In the genomic region with DNA sequence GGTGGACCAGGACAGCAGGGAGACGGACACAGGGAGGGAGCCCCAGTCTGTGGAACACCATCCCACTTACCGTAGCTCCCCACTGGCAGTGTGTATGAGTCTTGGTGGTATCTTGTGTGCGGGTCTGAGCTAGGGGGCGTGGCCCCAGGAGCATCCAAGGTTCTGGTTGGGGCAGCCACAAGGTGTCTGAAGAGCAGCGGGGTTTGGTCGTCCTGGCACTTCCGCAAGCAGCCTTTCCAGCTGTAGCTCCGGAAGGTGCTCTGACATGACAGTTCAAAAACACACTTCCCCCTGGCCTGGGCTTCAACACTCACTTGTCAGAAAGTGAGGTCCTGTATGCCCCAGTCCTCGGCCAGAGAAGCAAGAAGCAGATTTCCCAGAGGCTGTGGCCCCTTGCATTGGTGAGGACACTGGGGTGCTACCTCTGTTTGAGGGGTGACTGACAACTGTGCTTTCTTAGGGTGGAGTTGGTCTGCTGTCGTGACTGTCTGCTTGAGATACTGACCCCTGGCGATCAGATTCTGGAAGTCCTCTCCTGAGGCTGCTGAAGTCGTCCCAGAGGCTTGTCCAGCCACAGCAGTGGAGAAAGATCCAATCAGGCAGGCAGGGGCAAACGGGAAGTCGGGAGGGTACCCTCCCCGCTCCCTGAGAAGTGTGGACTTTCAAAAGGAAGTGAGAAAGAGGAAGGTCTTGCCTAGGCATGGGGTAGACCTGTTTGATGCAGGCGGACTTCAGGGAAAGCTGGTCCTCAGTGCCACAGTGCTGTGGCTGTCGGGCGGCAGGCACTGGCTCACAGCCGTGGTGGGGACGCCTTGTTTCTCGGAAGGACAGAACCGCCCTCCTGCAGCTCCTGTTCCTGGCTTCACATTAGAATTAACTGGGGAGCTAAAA, we compare ENCODE assay signal across 9 cellular contexts. TPM values are rescaled to one million over a fixed set of nuclear protein-coding genes. Genes with fewer than 3 reads are reported as not detected.
A peak's percentile ranks its signal among the peaks of the same experiment; 100 is the strongest.
DNase-seq lines count a peak whose midpoint lies in the region; ATAC-seq and TF ChIP-seq lines count a peak whose summit lies in the region.
"Had no signal": no experiment of that assay in that cellular context is flagged by ENCODE, and none has a peak within 500 bp of the region (broad histone marks: within the 10 kb centered on the region; RNA-seq: fewer than 3 reads in every experiment).

No MANE protein-coding gene starts in this region.

- H3K4me1 ChIP-seq in cardiac muscle cell (ENCODE audit: low read depth), result peaks cover 9% of the 10 kb centered on the region
- H3K4me1 ChIP-seq in parathyroid adenoma, result peaks cover 5% of the 10 kb centered on the region

- H3K4me2 ChIP-seq in parathyroid adenoma (ENCODE audit: low read length), result no peak overlapping the region

- peaks cover 37% of the 10 kb centered on the region for H3K79me2 ChIP-seq in parathyroid adenoma

- H3K9me3 Mint-ChIP-seq in activated naive CD4-positive, alpha-beta T cell treated with anti-CD3 and anti-CD28 coated beads, Interleukin-2, amount 50 U/mL, for 72 hours, result no peaks in the 10 kb centered on the region

- no peak overlapping the region for H2AFZ ChIP-seq in parathyroid adenoma

- H3K9me3 ChIP-seq in cardiac muscle cell (ENCODE audit: low read depth) (no peaks in the 10 kb centered on the region), parathyroid adenoma (ENCODE audit: control insufficient read depth, low read length) (no peaks in the 10 kb centered on the region)
- H3K9me3 ChIP-seq: HAP-1 had no signal

- peak; percentile 54 for DNase-seq in stimulated activated CD4-positive, alpha-beta T cell treated with anti-CD3 and anti-CD28 coated beads, Interleukin-15, amount 100 ng/mL, for 24 hours
- no peak for DNase-seq in stimulated activated CD4-positive, alpha-beta T cell treated with anti-CD3 and anti-CD28 coated beads, Interleukin-12 subunit alpha, Interleukin-12 subunit beta, amount 100 ng/mL, for 4 hours
- DNase-seq in NCI-H2227 (lab: John Stamatoyannopoulos, UW; ENCODE audit: unreplicated experiment) (peak; percentile 34), cardiac muscle cell (ENCODE audit: low read depth in 1 of 2, low spot score in 1 of 2) (peak; percentile 67 to 70), NCI-H1694 (lab: John Stamatoyannopoulos, UW) (no peak)
- DNase-seq in activated naive CD4-positive, alpha-beta T cell treated with anti-CD3 and anti-CD28 coated beads, Interleukin-2, amount 50 U/mL, for 72 hours (ENCODE audit: low spot score in 2 of 2), result peak in 1 of 2 donors; percentile 76

- H3K36me3 ChIP-seq in cardiac muscle cell, result no peaks in the 10 kb centered on the region
- H3K36me3 ChIP-seq in parathyroid adenoma (ENCODE audit: control insufficient read depth, insufficient read depth, low read length), result no peaks in the 10 kb centered on the region

- peaks cover 5 to 49% of the 10 kb centered on the region in 2 donors for H3K36me3 Mint-ChIP-seq in activated naive CD4-positive, alpha-beta T cell treated with anti-CD3 and anti-CD28 coated beads, Interleukin-2, amount 50 U/mL, for 72 hours

- H3K4me3 ChIP-seq in cardiac muscle cell (no peak overlapping the region), parathyroid adenoma (ENCODE audit: low read depth, low read length) (no peak overlapping the region)
- H3K4me3 ChIP-seq: HAP-1 had no signal

- peak; percentile 69 for ATAC-seq in HG02571 (IDR thresholded peaks at IDR 0.05; ENCODE audit: unreplicated experiment)
- peak; percentile 74 to 78 for ATAC-seq in activated naive CD4-positive, alpha-beta T cell treated with anti-CD3 and anti-CD28 coated beads, Interleukin-2, amount 50 U/mL, for 72 hours

- H3K27me3 ChIP-seq in cardiac muscle cell (no peaks in the 10 kb centered on the region), parathyroid adenoma (ENCODE audit: control insufficient read depth, insufficient read depth, low read length) (no peaks in the 10 kb centered on the region)

- H3K9ac ChIP-seq in parathyroid adenoma, result no peak overlapping the region

- peak overlapping the region; percentile 81 to 90 for H3K27ac Mint-ChIP-seq in activated naive CD4-positive, alpha-beta T cell treated with anti-CD3 and anti-CD28 coated beads, Interleukin-2, amount 50 U/mL, for 72 hours

- H3K27ac ChIP-seq in cardiac muscle cell (peak overlapping the region; percentile 66), parathyroid adenoma (peak overlapping the region; percentile 6)

- TF ChIP-seq CTCF in cardiac muscle cell (IDR thresholded peaks at IDR 0.05; ENCODE audit: low read depth, low read length) (peak; percentile 78), parathyroid adenoma (IDR thresholded peaks at IDR 0.05) (peak; percentile 63)

RNA-seq across cellular contexts. Expression of a gene that starts 51.4 kb away (rescaled TPM):
- total RNA-seq in activated naive CD4-positive, alpha-beta T cell treated with anti-CD3 and anti-CD28 coated beads, Interleukin-2, amount 50 U/mL, for 72 hours, result 100 to 1,000 TPM in 1 of 2 donors, 10 to 100 TPM in 1; 77.0 to 181 TPM
- 47.6 and 55.8 TPM in 2 replicates for total RNA-seq in cardiac muscle cell
- 37.1 and 47.6 TPM in 2 replicates for polyA plus RNA-seq in cardiac muscle cell

Comparison
In these comparisons a context has a peak if more than half of its experiments do, and no peak if none do; other contexts are left out.
1. DNase-seq: peak in stimulated activated CD4-positive, alpha-beta T cell treated with anti-CD3 and anti-CD28 coated beads, Interleukin-15, amount 100 ng/mL, for 24 hours (single experiment), NCI-H2227 (single experiment) and cardiac muscle cell (2 of 2); none in stimulated activated CD4-positive, alpha-beta T cell treated with anti-CD3 and anti-CD28 coated beads, Interleukin-12 subunit alpha, Interleukin-12 subunit beta, amount 100 ng/mL, for 4 hours (single experiment) and NCI-H1694 (single experiment).